ENCODE assay signal across 16 cellular contexts in genomic region chr9:92424340-92424739, GRCh38. TPM values are rescaled to one million over a fixed set of nuclear protein-coding genes. Genes with fewer than 3 reads are reported as not detected.
DNase-seq lines count a peak whose midpoint lies in the region; ATAC-seq and TF ChIP-seq lines count a peak whose summit lies in the region.
"Had no signal": no experiment of that assay in that cellular context is flagged by ENCODE, and none has a peak within 500 bp of the region (broad histone marks: within the 10 kb centered on the region; RNA-seq: fewer than 3 reads in every experiment).

Gene OMD, minus strand, starts transcription at chr9:92424471. Its CDS starts 6,913 bp downstream, at chr9:92417558.

- peak; percentile 54 for DNase-seq in EH (ENCODE audit: low read depth)
- DNase-seq in cardiac fibroblast (ENCODE audit: low read depth in 2 of 2): peak; percentile 35 to 37
- DNase-seq in right cardiac atrium: no peak
- no peak for DNase-seq in BE2C
- DNase-seq in PC-9: no peak
- DNase-seq in DMS 273 (lab: John Stamatoyannopoulos, UW; ENCODE audit: unreplicated experiment): no peak
- DNase-seq: activated CD8-positive, alpha-beta T cell treated with anti-CD3 and anti-CD28 coated beads, Interleukin-2, amount 10 ng/mL, durations not matched to agents 7 days and 5 days; activated effector memory CD4-positive, alpha-beta T cell treated with anti-CD3 and anti-CD28 coated beads, Interleukin-2, amount 50 U/mL, for 16 hours; central memory CD4-positive, alpha-beta T cell; DMS53; kidney; naive B cell; NCI-H1417 treated with DMSO at 0.1 percent for 48 hours; NCI-H510A treated with DMSO at 0.1 percent for 48 hours had no signal

- intact Hi-C loops in right cardiac atrium (cut with DNase I): no loop called here
- intact Hi-C loops in PC-9 (cut with micrococcal nuclease; ENCODE audit: unreplicated experiment): no loop called here

- POLR2A ChIA-PET in PC-9 (lab: Charles Lee; ENCODE audit: unreplicated experiment): no interaction called here

- BruUV-seq in PC-9 (replicated peaks; lab: Mats Ljungman, UMichigan): no TSS peak

- no peaks in the 10 kb centered on the region for H3K27me3 ChIP-seq in right cardiac atrium (ENCODE audit: control insufficient read depth, insufficient read depth)
- no peaks in the 10 kb centered on the region for H3K27me3 ChIP-seq in subcutaneous abdominal adipose tissue (ENCODE audit: control insufficient read depth in 5 of 5, insufficient read depth in 4 of 5, low read length in 5 of 5)
- H3K27me3 ChIP-seq in BE2C: no peaks in the 10 kb centered on the region
- H3K27me3 ChIP-seq in PC-9 (ENCODE audit: insufficient read depth, low read depth): no peaks in the 10 kb centered on the region

- H3F3A ChIP-seq in PC-9 (ENCODE audit: insufficient read depth, low read depth): no peaks in the 10 kb centered on the region

- H2AFZ ChIP-seq in PC-9: no peak within 1 kb of the TSS

- H3K9me2 ChIP-seq in PC-9 (ENCODE audit: insufficient read depth): no peaks in the 10 kb centered on the region

- no peaks in the 10 kb centered on the region for H4K20me1 ChIP-seq in PC-9 (ENCODE audit: insufficient read depth)

- H3K27ac ChIP-seq in right cardiac atrium (ENCODE audit: low read length) (peak within 1 kb of the TSS; percentile 35), subcutaneous abdominal adipose tissue (ENCODE audit: low read depth, low read length) (no peak within 1 kb of the TSS), PC-9 (no peak within 1 kb of the TSS)

- 57% methylated on average over 1 of the region's 1 CpG for WGBS in right cardiac atrium

- no peak within 1 kb of the TSS for H3K4me2 ChIP-seq in PC-9

- H3K4me1 ChIP-seq in right cardiac atrium (ENCODE audit: control insufficient read depth, insufficient read depth, low read length): no peaks in the 10 kb centered on the region
- peaks cover 0 to 3% (median 0%) of the 10 kb centered on the region in 5 donors for H3K4me1 ChIP-seq in subcutaneous abdominal adipose tissue (ENCODE audit: control insufficient read depth in 5 of 5, insufficient read depth in 5 of 5, low read length in 5 of 5)
- peaks cover 7% of the 10 kb centered on the region; the same call in 1 of the 2 replicates for H3K4me1 ChIP-seq in BE2C
- no peaks in the 10 kb centered on the region for H3K4me1 ChIP-seq in PC-9 (replicated peaks; ENCODE audit: insufficient read depth)

- H3K36me3 ChIP-seq in subcutaneous abdominal adipose tissue (ENCODE audit: control insufficient read depth in 5 of 5, insufficient read depth in 5 of 5, low read length in 5 of 5) (no peaks in the 10 kb centered on the region), BE2C (no peaks in the 10 kb centered on the region), PC-9 (ENCODE audit: low read depth) (no peaks in the 10 kb centered on the region)

- no peak within 1 kb of the TSS for H3K9ac ChIP-seq in subcutaneous abdominal adipose tissue (ENCODE audit: low read length in 5 of 5)

- no peak for TF ChIP-seq CTCF in cardiac fibroblast (IDR thresholded peaks at IDR 0.05; ENCODE audit: low read depth, low read length)
- TF ChIP-seq CTCF in BE2C (IDR thresholded peaks at IDR 0.05; ENCODE audit: low read depth, low read length): no peak
- TF ChIP-seq CTCF in PC-9 (conservative IDR thresholded peaks at IDR 0.05): no peak

- H3K4me3 ChIP-seq in cardiac fibroblast (replicated peaks in 1 of 2; ENCODE audit: low read depth in 2 of 2, low read length in 2 of 2): no peak within 1 kb of the TSS
- peak within 1 kb of the TSS; percentile 52 for H3K4me3 ChIP-seq in right cardiac atrium (ENCODE audit: low read length)
- H3K4me3 ChIP-seq in subcutaneous abdominal adipose tissue (ENCODE audit: low read depth in 1 of 5, low read length in 5 of 5): peak within 1 kb of the TSS in 3 of 5 donors; percentile 10 to 47 (median 30)
- no peak within 1 kb of the TSS for H3K4me3 ChIP-seq in BE2C (ENCODE audit: low read depth, low read length)
- H3K4me3 ChIP-seq in PC-9: no peak within 1 kb of the TSS

- CTCF ChIA-PET in PC-9 (lab: Charles Lee): no interaction called here

- H3K9me3 ChIP-seq in right cardiac atrium (ENCODE audit: control insufficient read depth, low read length) (no peaks in the 10 kb centered on the region), subcutaneous abdominal adipose tissue (ENCODE audit: control insufficient read depth in 5 of 5, low read length in 5 of 5) (no peaks in the 10 kb centered on the region), BE2C (no peaks in the 10 kb centered on the region), PC-9 (ENCODE audit: insufficient read depth, low read depth) (no peaks in the 10 kb centered on the region)

- H3K79me2 ChIP-seq in PC-9 (ENCODE audit: low read depth): no peaks in the 10 kb centered on the region

- ATAC-seq in right cardiac atrium (peak in 1 of 2 donors; percentile 82), GM21447 (IDR thresholded peaks at IDR 0.05; ENCODE audit: unreplicated experiment) (no peak)
- ATAC-seq: activated CD8-positive, alpha-beta T cell treated with anti-CD3 and anti-CD28 coated beads, Interleukin-2, amount 10 ng/mL, durations not matched to agents 7 days and 5 days had no signal

RNA-seq across cellular contexts. Expression of gene OMD, which starts in this region (rescaled TPM):
- total RNA-seq in right cardiac atrium (10 to 100 TPM; 13.5 to 19.6 (median 15.7) TPM), PC-9 (2021) (not detected in 2 replicates)
- 11.7 TPM for polyA plus RNA-seq in right cardiac atrium
- not detected for polyA plus RNA-seq in BE2C (2012; ENCODE audit: insufficient read depth, insufficient read length, low read depth)
- total RNA-seq: activated CD8-positive, alpha-beta T cell treated with anti-CD3 and anti-CD28 coated beads, Interleukin-2, amount 10 ng/mL, durations not matched to agents 7 days and 5 days had no signal

Comparison
In these comparisons a context has a peak if more than half of its experiments do, and no peak if none do; other contexts are left out.
1. RNA of gene OMD (total RNA-seq): 13.5 to 19.6 TPM in right cardiac atrium; not detected in PC-9; every median in the first group is over 10 times any median in the second.
2. DNase-seq: peak in EH (single experiment) and cardiac fibroblast (2 of 2); none in right cardiac atrium (0 of 3), BE2C (single experiment), PC-9 (0 of 2) and DMS 273 (single experiment).
3. H3K4me3 ChIP-seq: peak in right cardiac atrium (single experiment) and subcutaneous abdominal adipose tissue (3 of 5); none in cardiac fibroblast (0 of 2), BE2C (single experiment) and PC-9 (single experiment).